8 cellular contexts compared by ENCODE assay signal in genomic region chrX:101931494-101932248, GRCh38. TPM values are rescaled to one million over a fixed set of nuclear protein-coding genes. Genes with fewer than 3 reads are reported as not detected.
DNase-seq lines count a peak whose midpoint lies in the region; ATAC-seq and TF ChIP-seq lines count a peak whose summit lies in the region.

Gene ZMAT1, minus strand, starts transcription at chrX:101932027. Its CDS starts 19 bp downstream, at chrX:101932008.

- peak within 1 kb of the TSS; percentile 76 for H3K27ac Mint-ChIP-seq in type B pancreatic cell

- H3K27me3 Mint-ChIP-seq in type B pancreatic cell, result no peaks in the 10 kb centered on the region

- no peak for TF ChIP-seq CTCF in NB4 (IDR thresholded peaks at IDR 0.05; ENCODE audit: low read depth, low read length)
- peak in 1 of 9 donors; percentile 8 for TF ChIP-seq CTCF in heart right ventricle (IDR thresholded peaks at IDR 0.05)
- TF ChIP-seq CTCF in type B pancreatic cell (conservative IDR thresholded peaks at IDR 0.05), result no peak

- H3K4me3 Mint-ChIP-seq in type B pancreatic cell, result peak within 1 kb of the TSS; percentile 87

- H3K4me1 ChIP-seq in heart right ventricle, result peaks cover 0 to 8% (median 0%) of the 10 kb centered on the region in 9 donors

- peak within 1 kb of the TSS; percentile 81 to 98 (median 96) for H3K27ac ChIP-seq in heart right ventricle

- H3K4me3 ChIP-seq in GM08714 (ENCODE audit: low read length) (peak within 1 kb of the TSS; percentile 49; the same call in 1 of the 2 replicates), NB4 (ENCODE audit: low read depth, low read length) (no peak within 1 kb of the TSS), heart right ventricle (peak within 1 kb of the TSS; percentile 51 to 83 (median 72))

- no peak for TF ChIP-seq POLR2A in NB4 (IDR thresholded peaks at IDR 0.05; ENCODE audit: extremely low read depth, insufficient read length)

- ATAC-seq in HG02571 (IDR thresholded peaks at IDR 0.05; ENCODE audit: unreplicated experiment), result peak; percentile 82
- peak; percentile 95 to 99 (median 98) for ATAC-seq in heart right ventricle

- peaks cover 4% of the 10 kb centered on the region for H3K9me3 Mint-ChIP-seq in type B pancreatic cell

- peaks cover 0 to 14% (median 0%) of the 10 kb centered on the region in 7 donors for H3K27me3 ChIP-seq in heart right ventricle

- WGBS in heart right ventricle, 2 donors, result 0 to 1% methylated on average over 30 to 63 of the region's 74 CpGs

- DNase-seq in NB4 (ENCODE audit: low read depth) (peak; percentile 2), SKM-1 treated with dmso at 0.1 percent for 144 hours (lab: John Stamatoyannopoulos, UW; ENCODE audit: unreplicated experiment) (peak; percentile 84), heart right ventricle (peak; percentile 91 to 95), posterior cingulate gyrus (peak; percentile 78 to 97 (median 86)), type B pancreatic cell (ENCODE audit: extremely low spot score, unreplicated experiment) (peak; percentile 84)
- peak; percentile 86 for DNase-seq in activated naive CD8-positive, alpha-beta T cell treated with anti-CD3 and anti-CD28 coated beads, Interleukin-2, amount 50 U/mL, for 16 hours (ENCODE audit: low read depth, low spot score)

- H3K9me3 ChIP-seq in heart right ventricle, result peaks cover 0 to 8% (median 0%) of the 10 kb centered on the region in 11 donors

- no peaks in the 10 kb centered on the region for H3K36me3 Mint-ChIP-seq in type B pancreatic cell

- no peaks in the 10 kb centered on the region for H3K36me3 ChIP-seq in heart right ventricle

- intact Hi-C loops in heart right ventricle (cut with DNase I) (no loop called here), posterior cingulate gyrus (cut with DNase I) (loop anchor here (10.0 kb wide), 1 partner anchor 517 kb away; no protein-coding TSS in a partner anchor)

- no peaks in the 10 kb centered on the region for H3K4me1 Mint-ChIP-seq in type B pancreatic cell (ENCODE audit: unreplicated experiment)

RNA-seq across cellular contexts. Expression of gene ZMAT1, which starts in this region (rescaled TPM):
- 1 to 10 TPM; 3.3 to 7.4 (median 6.1) TPM for total RNA-seq in heart right ventricle
- polyA plus RNA-seq in heart right ventricle, result 10 to 100 TPM in 1 of 2 donors, 1 to 10 TPM in 1; 1.3 to 23.2 TPM
- 1.6 and 4.7 TPM in 2 replicates for total RNA-seq in type B pancreatic cell (ENCODE audit: low replicate concordance)

Comparison
In these comparisons a context has a peak if more than half of its experiments do, and no peak if none do; other contexts are left out.
1. DNase-seq: peak in every context shown above with its lines; median percentile 93 in heart right ventricle; 86 in activated naive CD8-positive, alpha-beta T cell treated with anti-CD3 and anti-CD28 coated beads, Interleukin-2, amount 50 U/mL, for 16 hours; 86 in posterior cingulate gyrus; 84 in SKM-1 treated with dmso at 0.1 percent for 144 hours; 84 in type B pancreatic cell; 2 in NB4.